ENCODE assay signal across 14 cellular contexts in the genomic region with DNA sequence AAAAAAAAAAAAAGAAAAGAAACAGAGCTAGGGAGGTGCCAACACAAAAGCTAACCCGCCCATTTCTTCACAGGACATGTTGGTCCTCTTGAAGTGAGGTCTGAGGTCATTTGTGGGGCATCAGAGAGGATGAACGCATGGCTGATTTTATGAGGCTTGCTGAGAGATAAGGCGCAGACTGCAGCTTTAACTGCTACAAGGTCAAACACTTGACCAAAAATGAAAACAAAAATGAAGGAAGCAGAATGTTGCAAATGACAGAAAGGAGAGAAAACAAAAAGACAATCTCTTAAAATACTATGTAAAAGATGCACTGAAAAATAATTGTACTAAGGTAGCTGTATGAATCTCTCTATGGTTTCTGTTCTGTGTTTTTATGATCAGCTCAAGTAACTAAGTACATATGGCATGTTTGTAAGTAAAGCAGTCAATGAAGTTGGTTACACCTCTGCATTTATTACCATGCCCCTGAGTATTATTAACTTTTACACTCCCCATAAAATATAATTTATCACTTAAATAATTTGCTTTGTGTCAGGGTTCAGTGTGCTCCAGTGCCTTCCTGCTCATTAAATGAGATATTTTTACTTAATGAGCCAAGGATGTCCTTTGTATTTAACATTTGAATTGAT.
DNase-seq lines count a peak whose midpoint lies in the region; ATAC-seq and TF ChIP-seq lines count a peak whose summit lies in the region.
"Had no signal": no experiment of that assay in that cellular context is flagged by ENCODE, and none has a peak within 500 bp of the region (broad histone marks: within the 10 kb centered on the region; RNA-seq: fewer than 3 reads in every experiment).

No MANE protein-coding gene starts in this region.

- peaks cover 7% of the 10 kb centered on the region for H3K4me1 ChIP-seq in HEK293 (ENCODE audit: control insufficient read depth, insufficient read depth, low read length)
- no peaks in the 10 kb centered on the region for H3K4me1 ChIP-seq in hepatocyte (ENCODE audit: insufficient read depth)
- H3K4me1 ChIP-seq: gastrocnemius medialis had no signal

- 31% methylated on average over 3 of the region's 3 CpGs for WGBS in hepatocyte (ENCODE audit: low lambda C conversion rate, missing lambda C conversion rate)

- H2AFZ ChIP-seq in hepatocyte = no peak overlapping the region

- in situ Hi-C loops in ACHN (cut with HindIII; ENCODE audit: low pct_ligation_motif_present, low pct_unique_long_range_greater_than_20kb, low sequenced_read_pairs) = no loop called here

- H3K9me3 ChIP-seq in HEK293 (ENCODE audit: control insufficient read depth, insufficient read depth, low read depth, low read length) (no peaks in the 10 kb centered on the region), hepatocyte (ENCODE audit: low read depth) (no peaks in the 10 kb centered on the region), WERI-Rb-1 (ENCODE audit: severe bottlenecking) (no peaks in the 10 kb centered on the region)
- H3K9me3 ChIP-seq: gastrocnemius medialis had no signal

- no peak for TF ChIP-seq CTCF in HEK293 (tag by site-specific recombination; IDR thresholded peaks at IDR 0.05)
- TF ChIP-seq CTCF in hepatocyte (IDR thresholded peaks at IDR 0.05; ENCODE audit: poor library complexity) = no peak
- no peak for TF ChIP-seq CTCF in WERI-Rb-1 (IDR thresholded peaks at IDR 0.05; ENCODE audit: low read depth, low read length)

- CTCF ChIA-PET in HEK293 (lab: Yijun Ruan, JAX) = interaction anchor here (0.6 kb wide), 1 partner anchor 202 kb away, joined by 3 read pairs; no protein-coding TSS in a partner anchor
- CTCF ChIA-PET in T-cell (lab: Charles Lee) = interaction anchor here in 1 of 2 donors (0.5 kb wide), 1 partner anchor 29 kb away, joined by 5 read pairs; no protein-coding TSS in a partner anchor
- CTCF ChIA-PET in activated naive CD4-positive, alpha-beta T cell treated with anti-CD3 and anti-CD28 coated beads, Interleukin-2, amount 10 ng/mL, durations not matched to agents 7 days and 5 days (lab: Charles Lee) = no interaction called here

- no peak for ATAC-seq in T-cell (replicated peaks in 1 of 4)
- ATAC-seq: gastrocnemius medialis had no signal

- H3K9me2 ChIP-seq in hepatocyte (replicated peaks; ENCODE audit: insufficient read depth) = no peaks in the 10 kb centered on the region

- H3K27ac ChIP-seq in HEK293 (ENCODE audit: extremely low read depth, low read depth, low read length) (peak overlapping the region; percentile 58), hepatocyte (peak overlapping the region; percentile 19), WERI-Rb-1 (no peak overlapping the region)
- H3K27ac ChIP-seq: gastrocnemius medialis had no signal

- H3K27me3 ChIP-seq in hepatocyte (no peaks in the 10 kb centered on the region), WERI-Rb-1 (ENCODE audit: insufficient read depth, low read depth, severe bottlenecking) (no peaks in the 10 kb centered on the region)
- H3K27me3 ChIP-seq: gastrocnemius medialis had no signal

- no peaks in the 10 kb centered on the region for H3K79me2 ChIP-seq in hepatocyte

- POLR2A ChIA-PET in HEK293 (lab: Yijun Ruan, JAX) (interaction anchor here (0.7 kb wide), 2 partner anchors 94 to 1725 kb away, joined by 3 to 8 read pairs; no protein-coding TSS in a partner anchor), T-cell (lab: Charles Lee) (interaction anchor here (0.6 kb wide), 2 partner anchors 63 to 789 kb away, joined by 3 to 13 read pairs; no protein-coding TSS in a partner anchor)

- peak overlapping the region; percentile 30 for H3K4me2 ChIP-seq in hepatocyte

- no peak overlapping the region for H3K4me3 ChIP-seq in HEK293 (ENCODE audit: low read depth, low read length)
- no peak overlapping the region for H3K4me3 ChIP-seq in hepatocyte
- no peak overlapping the region for H3K4me3 ChIP-seq in WERI-Rb-1 (ENCODE audit: low read depth, low read length)
- H3K4me3 ChIP-seq: gastrocnemius medialis had no signal

- H3K36me3 Mint-ChIP-seq in T-cell = no peaks in the 10 kb centered on the region
- H3K36me3 Mint-ChIP-seq in activated naive CD4-positive, alpha-beta T cell treated with anti-CD3 and anti-CD28 coated beads, Interleukin-2, amount 10 ng/mL, durations not matched to agents 7 days and 5 days = no peaks in the 10 kb centered on the region
- H3K36me3 Mint-ChIP-seq: activated naive CD8-positive, alpha-beta T cell; IgD-negative memory B cell had no signal

- DNase-seq in ACHN = peak; percentile 48
- peak; percentile 87 for DNase-seq in NCI-H748 (lab: John Stamatoyannopoulos, UW; ENCODE audit: unreplicated experiment)
- peak; percentile 61 for DNase-seq in hepatocyte (ENCODE audit: low spot score)
- DNase-seq in T-cell = no peak
- no peak for DNase-seq in WERI-Rb-1
- DNase-seq in activated naive CD4-positive, alpha-beta T cell treated with anti-CD3 and anti-CD28 coated beads, Interleukin-2, amount 10 ng/mL, durations not matched to agents 7 days and 5 days = no peak
- DNase-seq in NCI-H1105 treated with DMSO at 0.1 percent for 48 hours (lab: John Stamatoyannopoulos, UW) = no peak
- DNase-seq: central memory CD4-positive, alpha-beta T cell; gastrocnemius medialis; posterior cingulate gyrus; SW 1271 had no signal

- H3K27me3 Mint-ChIP-seq in T-cell = peaks cover 9 to 17% of the 10 kb centered on the region in 2 donors
- H3K27me3 Mint-ChIP-seq in activated naive CD4-positive, alpha-beta T cell treated with anti-CD3 and anti-CD28 coated beads, Interleukin-2, amount 10 ng/mL, durations not matched to agents 7 days and 5 days = no peaks in the 10 kb centered on the region

- H4K20me1 ChIP-seq in hepatocyte (ENCODE audit: insufficient read depth, poor library complexity, severe bottlenecking) = no peaks in the 10 kb centered on the region

- no peak overlapping the region for H3K4me3 Mint-ChIP-seq in T-cell
- no peak overlapping the region for H3K4me3 Mint-ChIP-seq in activated naive CD4-positive, alpha-beta T cell treated with anti-CD3 and anti-CD28 coated beads, Interleukin-2, amount 10 ng/mL, durations not matched to agents 7 days and 5 days
- H3K4me3 Mint-ChIP-seq: activated naive CD8-positive, alpha-beta T cell; IgD-negative memory B cell had no signal

- no peaks in the 10 kb centered on the region for H3K36me3 ChIP-seq in HEK293 (ENCODE audit: control insufficient read depth in 2 of 2, insufficient read depth in 1 of 2, low read length in 2 of 2)
- H3K36me3 ChIP-seq in hepatocyte (replicated peaks; ENCODE audit: insufficient read depth, low read depth) = no peaks in the 10 kb centered on the region
- no peaks in the 10 kb centered on the region for H3K36me3 ChIP-seq in WERI-Rb-1
- H3K36me3 ChIP-seq: gastrocnemius medialis had no signal

- H3K27ac Mint-ChIP-seq in T-cell = no peak overlapping the region
- no peak overlapping the region for H3K27ac Mint-ChIP-seq in activated naive CD4-positive, alpha-beta T cell treated with anti-CD3 and anti-CD28 coated beads, Interleukin-2, amount 10 ng/mL, durations not matched to agents 7 days and 5 days
- H3K27ac Mint-ChIP-seq: activated naive CD8-positive, alpha-beta T cell; IgD-negative memory B cell had no signal

- H3K9me3 Mint-ChIP-seq in T-cell = no peaks in the 10 kb centered on the region
- no peaks in the 10 kb centered on the region for H3K9me3 Mint-ChIP-seq in activated naive CD4-positive, alpha-beta T cell treated with anti-CD3 and anti-CD28 coated beads, Interleukin-2, amount 10 ng/mL, durations not matched to agents 7 days and 5 days

- no peaks in the 10 kb centered on the region for H3K4me1 Mint-ChIP-seq in T-cell
- no peaks in the 10 kb centered on the region for H3K4me1 Mint-ChIP-seq in activated naive CD4-positive, alpha-beta T cell treated with anti-CD3 and anti-CD28 coated beads, Interleukin-2, amount 10 ng/mL, durations not matched to agents 7 days and 5 days

TF ChIP-seq in HEK293, 187 proteins besides CTCF, POLR2A, EP300 and RAD21 (continues in another document):
- TF ChIP-seq, protein P1, sequence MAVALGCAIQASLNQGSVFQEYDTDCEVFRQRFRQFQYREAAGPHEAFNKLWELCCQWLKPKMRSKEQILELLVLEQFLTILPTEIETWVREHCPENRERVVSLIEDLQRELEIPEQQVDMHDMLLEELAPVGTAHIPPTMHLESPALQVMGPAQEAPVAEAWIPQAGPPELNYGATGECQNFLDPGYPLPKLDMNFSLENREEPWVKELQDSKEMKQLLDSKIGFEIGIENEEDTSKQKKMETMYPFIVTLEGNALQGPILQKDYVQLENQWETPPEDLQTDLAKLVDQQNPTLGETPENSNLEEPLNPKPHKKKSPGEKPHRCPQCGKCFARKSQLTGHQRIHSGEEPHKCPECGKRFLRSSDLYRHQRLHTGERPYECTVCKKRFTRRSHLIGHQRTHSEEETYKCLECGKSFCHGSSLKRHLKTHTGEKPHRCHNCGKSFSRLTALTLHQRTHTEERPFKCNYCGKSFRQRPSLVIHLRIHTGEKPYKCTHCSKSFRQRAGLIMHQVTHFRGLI (tag by site-specific recombination; IDR thresholded peaks at IDR 0.05) = peak; percentile 48; the same call in 1 of the 2 replicates
- no peak for TF ChIP-seq ZNF239 (tag by site-specific recombination; IDR thresholded peaks at IDR 0.05)
- no peak for TF ChIP-seq ZNF223 (tag by site-specific recombination; IDR thresholded peaks at IDR 0.05)
- TF ChIP-seq GLIS2 (tag by site-specific recombination; IDR thresholded peaks at IDR 0.05) = peak; percentile 61; the same call in 1 of the 2 replicates
- 0 out of 2 replicates have a peak, but pooled peaks have one; percentile 13 for TF ChIP-seq REPIN1 (tag by site-specific recombination; IDR thresholded peaks at IDR 0.05; ENCODE audit: low read depth)
- TF ChIP-seq, protein P2, sequence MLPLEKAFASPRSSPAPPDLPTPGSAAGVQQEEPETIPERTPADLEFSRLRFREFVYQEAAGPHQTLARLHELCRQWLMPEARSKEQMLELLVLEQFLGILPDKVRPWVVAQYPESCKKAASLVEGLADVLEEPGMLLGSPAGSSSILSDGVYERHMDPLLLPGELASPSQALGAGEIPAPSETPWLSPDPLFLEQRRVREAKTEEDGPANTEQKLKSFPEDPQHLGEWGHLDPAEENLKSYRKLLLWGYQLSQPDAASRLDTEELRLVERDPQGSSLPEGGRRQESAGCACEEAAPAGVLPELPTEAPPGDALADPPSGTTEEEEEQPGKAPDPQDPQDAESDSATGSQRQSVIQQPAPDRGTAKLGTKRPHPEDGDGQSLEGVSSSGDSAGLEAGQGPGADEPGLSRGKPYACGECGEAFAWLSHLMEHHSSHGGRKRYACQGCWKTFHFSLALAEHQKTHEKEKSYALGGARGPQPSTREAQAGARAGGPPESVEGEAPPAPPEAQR (tag by site-specific recombination; IDR thresholded peaks at IDR 0.05) = no peak

Comparison
In these comparisons a context has a peak if more than half of its experiments do, and no peak if none do; other contexts are left out.
1. DNase-seq: peak in ACHN (single experiment), NCI-H748 (single experiment) and hepatocyte (single experiment); none in T-cell (0 of 34), WERI-Rb-1 (single experiment), activated naive CD4-positive, alpha-beta T cell treated with anti-CD3 and anti-CD28 coated beads, Interleukin-2, amount 10 ng/mL, durations not matched to agents 7 days and 5 days (single experiment) and NCI-H1105 treated with DMSO at 0.1 percent for 48 hours (single experiment).